In the genomic region with DNA sequence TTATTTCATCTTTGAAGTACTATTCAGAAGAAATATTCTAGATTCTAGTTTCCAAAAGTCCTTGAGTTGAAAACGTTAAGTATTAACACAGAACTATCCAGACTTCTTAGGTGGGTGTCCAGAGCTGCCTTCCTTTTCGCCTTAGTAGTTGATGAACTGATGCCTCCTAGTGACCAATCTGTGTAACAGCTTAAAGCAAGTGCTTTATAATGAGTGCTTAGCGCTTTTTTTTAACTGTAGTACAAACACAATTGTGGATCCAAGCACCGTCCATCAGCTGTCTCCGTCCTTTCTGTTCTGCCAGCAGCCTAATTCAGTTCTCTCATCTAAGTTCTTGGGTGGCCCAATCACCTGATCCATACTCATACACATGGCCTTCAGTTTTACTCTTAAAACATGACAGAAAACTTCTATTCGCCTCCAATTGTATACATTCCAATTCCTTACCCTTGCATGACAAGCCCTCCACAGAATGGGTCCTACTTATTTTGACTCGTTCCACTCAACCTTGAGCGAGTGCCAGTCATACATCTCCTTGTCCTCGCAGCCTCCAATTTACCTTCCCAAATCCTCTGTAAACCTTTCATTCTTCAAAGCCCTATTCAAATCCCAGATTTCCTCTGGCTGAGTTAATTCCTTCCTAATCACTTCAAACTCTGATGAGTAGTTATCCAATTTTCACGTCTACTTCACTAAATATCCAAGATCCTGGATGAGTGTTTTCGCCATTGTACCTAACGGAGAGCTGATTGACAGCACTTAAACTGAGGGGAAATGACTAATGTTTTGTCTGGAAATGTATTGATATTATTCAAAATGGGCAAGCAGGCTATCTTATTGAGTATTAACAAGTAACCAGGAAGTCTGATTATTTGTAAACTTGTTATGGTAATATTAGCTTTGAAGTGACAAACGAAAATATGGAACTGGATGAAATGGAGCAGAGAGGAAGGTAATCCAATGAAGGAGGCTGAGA, we compare ENCODE assay signal across 7 cellular contexts. TPM values are rescaled to one million over a fixed set of nuclear protein-coding genes. Genes with fewer than 3 reads are reported as not detected.
DNase-seq lines count a peak whose midpoint lies in the region; ATAC-seq and TF ChIP-seq lines count a peak whose summit lies in the region.

No MANE protein-coding gene starts in this region.

- H3K4me3 Mint-ChIP-seq in activated CD8-positive, alpha-beta T cell treated with anti-CD3 and anti-CD28 coated beads, Interleukin-2, amount 10 ng/mL, durations not matched to agents 7 days and 5 days = no peak overlapping the region
- H3K4me3 Mint-ChIP-seq in glutamatergic neuron (ENCODE audit: unreplicated experiment) = peak overlapping the region; percentile 44

- no peaks in the 10 kb centered on the region for H3K4me1 ChIP-seq in prostate gland (replicated peaks)

- ATAC-seq in GM19467 (IDR thresholded peaks at IDR 0.05; ENCODE audit: unreplicated experiment) (peak; percentile 56), HG03469 (IDR thresholded peaks at IDR 0.05; ENCODE audit: unreplicated experiment) (peak; percentile 69)
- peak; percentile 63 for ATAC-seq in activated CD8-positive, alpha-beta T cell treated with anti-CD3 and anti-CD28 coated beads, Interleukin-2, amount 10 ng/mL, durations not matched to agents 7 days and 5 days

- intact Hi-C loops in prostate gland (cut with DNase I) = loop anchor here (5.0 to 10.0 kb wide), 3 partner anchors 313 to 517 kb away; a partner anchor contains a TSS

- 33% methylated on average over 13 of the region's 13 CpGs for WGBS in prostate gland

- CTCF ChIA-PET in activated CD8-positive, alpha-beta T cell treated with anti-CD3 and anti-CD28 coated beads, Interleukin-2, amount 10 ng/mL, durations not matched to agents 7 days and 5 days (lab: Charles Lee) = interaction anchor here (0.6 to 2.5 kb wide), 33 partner anchors 9 to 648 kb away, joined by 3 to 38 read pairs (median 4); a partner anchor contains a TSS

- TF ChIP-seq CTCF in glutamatergic neuron (IDR thresholded peaks at IDR 0.05; ENCODE audit: partially characterized antibody, unreplicated experiment) (peak; percentile 81), prostate gland (IDR thresholded peaks at IDR 0.05) (peak; percentile 29 to 86 (median 77))

- H3K4me1 Mint-ChIP-seq in activated CD8-positive, alpha-beta T cell treated with anti-CD3 and anti-CD28 coated beads, Interleukin-2, amount 10 ng/mL, durations not matched to agents 7 days and 5 days (ENCODE audit: low read depth) = peaks cover 26% of the 10 kb centered on the region
- peaks cover 37% of the 10 kb centered on the region for H3K4me1 Mint-ChIP-seq in glutamatergic neuron (ENCODE audit: low read depth, unreplicated experiment)

- DNase-seq in ELR (ENCODE audit: low read depth) (peak; percentile 89), NCI-H510A (lab: John Stamatoyannopoulos, UW) (peak; percentile 55), glutamatergic neuron (no peak), prostate gland (ENCODE audit: low spot score) (peak; percentile 42)
- DNase-seq in activated CD8-positive, alpha-beta T cell treated with anti-CD3 and anti-CD28 coated beads, Interleukin-2, amount 10 ng/mL, durations not matched to agents 7 days and 5 days = peak; percentile 58

- no peak overlapping the region for H3K27ac Mint-ChIP-seq in activated CD8-positive, alpha-beta T cell treated with anti-CD3 and anti-CD28 coated beads, Interleukin-2, amount 10 ng/mL, durations not matched to agents 7 days and 5 days
- H3K27ac Mint-ChIP-seq in glutamatergic neuron (ENCODE audit: unreplicated experiment) = peak overlapping the region; percentile 24

- no peaks in the 10 kb centered on the region for H3K9me3 ChIP-seq in prostate gland

- H3K27me3 ChIP-seq in prostate gland (replicated peaks; ENCODE audit: insufficient read depth) = no peaks in the 10 kb centered on the region

- POLR2A ChIA-PET in activated CD8-positive, alpha-beta T cell treated with anti-CD3 and anti-CD28 coated beads, Interleukin-2, amount 10 ng/mL, durations not matched to agents 7 days and 5 days (lab: Charles Lee) = interaction anchor here (0.5 to 1.1 kb wide), 2 partner anchors 17 to 50 kb away, joined by 3 read pairs; no protein-coding TSS in a partner anchor

- H3K9me3 Mint-ChIP-seq in activated CD8-positive, alpha-beta T cell treated with anti-CD3 and anti-CD28 coated beads, Interleukin-2, amount 10 ng/mL, durations not matched to agents 7 days and 5 days (ENCODE audit: insufficient read depth) = no peaks in the 10 kb centered on the region
- H3K9me3 Mint-ChIP-seq in glutamatergic neuron (ENCODE audit: unreplicated experiment) = peaks cover 9% of the 10 kb centered on the region

- peaks cover 4% of the 10 kb centered on the region for H3K27me3 Mint-ChIP-seq in activated CD8-positive, alpha-beta T cell treated with anti-CD3 and anti-CD28 coated beads, Interleukin-2, amount 10 ng/mL, durations not matched to agents 7 days and 5 days (ENCODE audit: low read depth)
- H3K27me3 Mint-ChIP-seq in glutamatergic neuron (ENCODE audit: unreplicated experiment) = peaks cover 9% of the 10 kb centered on the region

- TF ChIP-seq POLR2A in prostate gland (IDR thresholded peaks at IDR 0.05) = no peak

- H3K4me3 ChIP-seq in prostate gland = no peak overlapping the region

- H3K27ac ChIP-seq in prostate gland = no peak overlapping the region

- peaks cover 7% of the 10 kb centered on the region for H3K36me3 Mint-ChIP-seq in activated CD8-positive, alpha-beta T cell treated with anti-CD3 and anti-CD28 coated beads, Interleukin-2, amount 10 ng/mL, durations not matched to agents 7 days and 5 days (ENCODE audit: low read depth)
- H3K36me3 Mint-ChIP-seq in glutamatergic neuron (ENCODE audit: unreplicated experiment) = no peaks in the 10 kb centered on the region

- H3K36me3 ChIP-seq in prostate gland = no peaks in the 10 kb centered on the region

RNA-seq across cellular contexts. Expression of a gene that starts 5.8 kb away (rescaled TPM):
- 1 to 10 TPM; 5.6 to 6.1 TPM for total RNA-seq in activated CD8-positive, alpha-beta T cell treated with anti-CD3 and anti-CD28 coated beads, Interleukin-2, amount 10 ng/mL, durations not matched to agents 7 days and 5 days
- total RNA-seq in glutamatergic neuron (ENCODE audit: unreplicated experiment) (169 TPM), prostate gland (10 to 100 TPM in 1 of 2 donors, 1 to 10 TPM in 1; 8.8 to 11.8 TPM)

RNA-seq across cellular contexts. Expression of a gene that starts 47.1 kb away (rescaled TPM):
- total RNA-seq in activated CD8-positive, alpha-beta T cell treated with anti-CD3 and anti-CD28 coated beads, Interleukin-2, amount 10 ng/mL, durations not matched to agents 7 days and 5 days = 100 to 1,000 TPM; 478 to 488 TPM
- total RNA-seq in glutamatergic neuron (ENCODE audit: unreplicated experiment) (635 TPM), prostate gland (100 to 1,000 TPM; 223 to 325 TPM)

Comparison
In these comparisons a context has a peak if more than half of its experiments do, and no peak if none do; other contexts are left out.
1. RNA of a gene that starts 5.8 kb away (total RNA-seq): 169 TPM in glutamatergic neuron (single experiment); 8.8 to 11.8 TPM in prostate gland and 5.6 to 6.1 TPM in activated CD8-positive, alpha-beta T cell treated with anti-CD3 and anti-CD28 coated beads, Interleukin-2, amount 10 ng/mL, durations not matched to agents 7 days and 5 days; every median in the first group is over 10 times any median in the second.
2. Peak in every context shown above with its lines, with median percentiles within 50 percentile points of each other: ATAC-seq.